Comparison of ENCODE assay signal across 10 cellular contexts in genomic region chr10:67780759-67781538, GRCh38. TPM values are rescaled to one million over a fixed set of nuclear protein-coding genes. Genes with fewer than 3 reads are reported as not detected.
DNase-seq lines count a peak whose midpoint lies in the region; ATAC-seq and TF ChIP-seq lines count a peak whose summit lies in the region.
"Had no signal": no experiment of that assay in that cellular context is flagged by ENCODE, and none has a peak within 500 bp of the region (broad histone marks: within the 10 kb centered on the region; RNA-seq: fewer than 3 reads in every experiment).

No MANE protein-coding gene starts in this region.

- H3K27ac ChIP-seq in esophagus muscularis mucosa (replicated peaks in 1 of 4) = no peak overlapping the region

- intact Hi-C loops in esophagus muscularis mucosa (cut with DNase I) = loop anchor here (2.0 kb wide), 2 partner anchors 84 to 112 kb away; partner anchors contain the start of gene CTNNA3

- no peak for TF ChIP-seq POLR2A in esophagus muscularis mucosa (IDR thresholded peaks at IDR 0.05; ENCODE audit: low read depth)

- no peaks in the 10 kb centered on the region for H3K27me3 ChIP-seq in esophagus muscularis mucosa

- DNase-seq in GM12865 (ENCODE audit: low read depth) (peak; percentile 82), NCI-H510A treated with DMSO at 0.1 percent for 48 hours (lab: John Stamatoyannopoulos, UW) (no peak), esophagus muscularis mucosa (ENCODE audit: extremely low spot score) (no peak), SKM-1 treated with dmso at 0.1 percent for 144 hours (lab: John Stamatoyannopoulos, UW; ENCODE audit: unreplicated experiment) (no peak), DMS79 treated with DMSO at 0.1 percent for 48 hours (lab: John Stamatoyannopoulos, UW) (no peak)
- DNase-seq in Jurkat, Clone E6-1 (ENCODE audit: low read depth, low spot score) = peak; percentile 32
- DNase-seq: AML-193; stimulated activated CD4-positive, alpha-beta T cell treated with anti-CD3 and anti-CD28 coated beads, Interleukin-12 subunit alpha, Interleukin-12 subunit beta, amount 100 ng/mL, for 4 hours had no signal

- H3K4me1 ChIP-seq in esophagus muscularis mucosa = peaks cover 0 to 12% (median 9%) of the 10 kb centered on the region in 4 donors

- WGBS in esophagus muscularis mucosa = 47% methylated on average over 4 of the region's 4 CpGs

- H3K9me3 ChIP-seq in esophagus muscularis mucosa = no peaks in the 10 kb centered on the region

- H3K36me3 ChIP-seq in esophagus muscularis mucosa = no peaks in the 10 kb centered on the region

- no peak for TF ChIP-seq EP300 in esophagus muscularis mucosa (IDR thresholded peaks at IDR 0.05)

- peak; percentile 84 for ATAC-seq in GM19455 (IDR thresholded peaks at IDR 0.05; ENCODE audit: unreplicated experiment)
- peak; percentile 83 for ATAC-seq in HG02885 (IDR thresholded peaks at IDR 0.05; ENCODE audit: poor library complexity, unreplicated experiment)

- no peak overlapping the region for H3K4me3 ChIP-seq in GM12865 (ENCODE audit: low read depth, low read length)
- no peak overlapping the region for H3K4me3 ChIP-seq in Jurkat, Clone E6-1 (ENCODE audit: low read length)
- H3K4me3 ChIP-seq in esophagus muscularis mucosa = no peak overlapping the region

- TF ChIP-seq CTCF in GM12865 (IDR thresholded peaks at IDR 0.05; ENCODE audit: insufficient read depth, low read depth, low read length, missing control alignments) (no peak), esophagus muscularis mucosa (IDR thresholded peaks at IDR 0.05) (no peak)

RNA-seq across cellular contexts. Expression of gene DNAJC12, which starts 57.0 kb away (rescaled TPM):
- polyA plus RNA-seq in Jurkat, Clone E6-1 (2012; ENCODE audit: insufficient read depth, insufficient read length) = 3.2 TPM
- 1 to 10 TPM; 4.1 to 7.6 (median 6.5) TPM for total RNA-seq in esophagus muscularis mucosa

Comparison
In these comparisons a context has a peak if more than half of its experiments do, and no peak if none do; other contexts are left out.
1. DNase-seq: peak in GM12865 (single experiment) and Jurkat, Clone E6-1 (single experiment); none in NCI-H510A treated with DMSO at 0.1 percent for 48 hours (single experiment), esophagus muscularis mucosa (single experiment), SKM-1 treated with dmso at 0.1 percent for 144 hours (single experiment) and DMS79 treated with DMSO at 0.1 percent for 48 hours (single experiment).